In genomic region chr1:3597599-3597964, GRCh38 we compare ENCODE assay signal across 12 cellular contexts. TPM values are rescaled to one million over a fixed set of nuclear protein-coding genes. Genes with fewer than 3 reads are reported as not detected.
DNase-seq lines count a peak whose midpoint lies in the region; FAIRE-seq and TF ChIP-seq lines count a peak whose summit lies in the region.
"Had no signal": no experiment of that assay in that cellular context is flagged by ENCODE, and none has a peak within 500 bp of the region (broad histone marks: within the 10 kb centered on the region; RNA-seq: fewer than 3 reads in every experiment).

No MANE protein-coding gene starts in this region.

- no peak overlapping the region for H3K27ac Mint-ChIP-seq in dendritic cell treated with granulocyte-macrophage colony-stimulating factor and Interleukin-4, amounts not matched to agents 40 ng/mL and 50 ng/mL, for 4 days

- intact Hi-C loops in dendritic cell treated with granulocyte-macrophage colony-stimulating factor and Interleukin-4, amounts not matched to agents 40 ng/mL and 50 ng/mL, for 4 days (cut with micrococcal nuclease): no loop called here
- intact Hi-C loops in spleen (cut with DNase I; ENCODE audit: low total_unique reads): no loop called here

- peak; percentile 6 for DNase-seq in activated T-cell treated with anti-CD3 and anti-CD28 coated beads for 1 hour (ENCODE audit: low read depth)
- DNase-seq in activated T-cell treated with anti-CD3 and anti-CD28 coated beads for 4 hours: no peak
- peak; percentile 87 for DNase-seq in spleen
- no peak for DNase-seq in NCI-H128 (lab: John Stamatoyannopoulos, UW; ENCODE audit: unreplicated experiment)
- no peak for DNase-seq in GM12892 (ENCODE audit: insufficient read length)
- DNase-seq in NCI-H1048 (lab: John Stamatoyannopoulos, UW): no peak
- DNase-seq: left colon had no signal

- no peak for FAIRE-seq in GM12892 (lab: Jason Lieb, UNC)
- FAIRE-seq: TTC549 had no signal

- H3K9ac ChIP-seq in Loucy (ENCODE audit: low read depth, low read length, poor library complexity, severe bottlenecking): peak overlapping the region; percentile 72

- H3K9me3 Mint-ChIP-seq in dendritic cell treated with granulocyte-macrophage colony-stimulating factor and Interleukin-4, amounts not matched to agents 40 ng/mL and 50 ng/mL, for 4 days: no peaks in the 10 kb centered on the region

- peak overlapping the region; percentile 54 for H3K4me2 ChIP-seq in Loucy (ENCODE audit: low read depth, low read length, poor library complexity, severe bottlenecking)
- H3K4me2 ChIP-seq: smooth muscle cell had no signal

- H3K4me1 Mint-ChIP-seq in dendritic cell treated with granulocyte-macrophage colony-stimulating factor and Interleukin-4, amounts not matched to agents 40 ng/mL and 50 ng/mL, for 4 days (ENCODE audit: low read depth): peaks cover 27% of the 10 kb centered on the region

- no peak for TF ChIP-seq CTCF in Loucy (conservative IDR thresholded peaks at IDR 0.05; ENCODE audit: low read length)
- TF ChIP-seq CTCF in spleen (IDR thresholded peaks at IDR 0.05 in 8 of 11, conservative IDR thresholded peaks at IDR 0.05 in 3 of 11): no peak

- H3K9me3 ChIP-seq in Loucy (ENCODE audit: insufficient read depth, low read depth, low read length) (no peaks in the 10 kb centered on the region), spleen (no peaks in the 10 kb centered on the region)

- H3K79me2 ChIP-seq in Loucy (ENCODE audit: insufficient read depth, low read length): peaks cover 20% of the 10 kb centered on the region; the same call in 1 of the 2 replicates

- H3K36me3 Mint-ChIP-seq in dendritic cell treated with granulocyte-macrophage colony-stimulating factor and Interleukin-4, amounts not matched to agents 40 ng/mL and 50 ng/mL, for 4 days (ENCODE audit: low read depth): no peaks in the 10 kb centered on the region

- H3K9me2 ChIP-seq in Loucy (replicated peaks; ENCODE audit: low read depth, low read length): no peaks in the 10 kb centered on the region

- 9 to 20% (median 15%) methylated on average over 10 to 11 of the region's 11 CpGs for WGBS in spleen, 5 donors

- H3K36me3 ChIP-seq in Loucy (ENCODE audit: insufficient read depth, low read length) (no peaks in the 10 kb centered on the region), spleen (no peaks in the 10 kb centered on the region)

- H3K4me3 ChIP-seq in Loucy (ENCODE audit: low read length, poor library complexity, severe bottlenecking) (peak overlapping the region; percentile 63), spleen (peak overlapping the region in 4 of 8 donors; percentile 7 to 51 (median 11))
- H3K4me3 ChIP-seq: smooth muscle cell had no signal

- peak overlapping the region; percentile 35 for H3K4me3 Mint-ChIP-seq in dendritic cell treated with granulocyte-macrophage colony-stimulating factor and Interleukin-4, amounts not matched to agents 40 ng/mL and 50 ng/mL, for 4 days

- peaks cover 20% of the 10 kb centered on the region for H3K27me3 Mint-ChIP-seq in dendritic cell treated with granulocyte-macrophage colony-stimulating factor and Interleukin-4, amounts not matched to agents 40 ng/mL and 50 ng/mL, for 4 days

- no peaks in the 10 kb centered on the region for H4K20me1 ChIP-seq in Loucy (ENCODE audit: insufficient read depth, low read length, poor library complexity, severe bottlenecking)

- TF ChIP-seq POLR2A in spleen (IDR thresholded peaks at IDR 0.05): no peak
- no peak for TF ChIP-seq POLR2A in GM12892 (IDR thresholded peaks at IDR 0.05; ENCODE audit: low read depth, low read length)

- H2AFZ ChIP-seq in Loucy (ENCODE audit: low read length): no peak overlapping the region

- no peaks in the 10 kb centered on the region for H3F3A ChIP-seq in Loucy (ENCODE audit: low read depth)

- H3K4me1 ChIP-seq in Loucy (ENCODE audit: insufficient read depth, low read length, poor library complexity, severe bottlenecking) (peaks cover 44% of the 10 kb centered on the region), spleen (peaks cover 22 to 47% (median 35%) of the 10 kb centered on the region in 6 donors)

- no peaks in the 10 kb centered on the region for H3K27me3 ChIP-seq in Loucy (ENCODE audit: insufficient read depth, low read length, poor library complexity, severe bottlenecking)
- peaks cover 0 to 33% (median 4%) of the 10 kb centered on the region in 7 donors for H3K27me3 ChIP-seq in spleen (replicated peaks in 1 of 7)

- H3K27ac ChIP-seq in spleen: peak overlapping the region in 3 of 8 donors; percentile 3 to 51 (median 38)

RNA-seq across cellular contexts. Expression of gene MEGF6, which starts 13.7 kb away (rescaled TPM):
- 10 to 100 TPM in 6 of 7 donors, 1 to 10 TPM in 1; 8.7 to 39.5 (median 27.1) TPM for total RNA-seq in spleen
- polyA plus RNA-seq in spleen: 10 to 100 TPM in 2 of 3 donors, 1 to 10 TPM in 1; 8.8 to 16.5 (median 10.0) TPM
- polyA plus RNA-seq in GM12892 (2012; ENCODE audit: missing spikeins): 0.19 TPM

RNA-seq across cellular contexts. Expression of gene TPRG1L, which starts 27.2 kb away (rescaled TPM):
- total RNA-seq in spleen: 10 to 100 TPM; 23.7 to 45.9 (median 32.5) TPM
- 10 to 100 TPM; 19.9 to 35.7 (median 20.9) TPM for polyA plus RNA-seq in spleen
- polyA plus RNA-seq in GM12892 (2012; ENCODE audit: missing spikeins): 11.4 TPM

RNA-seq across cellular contexts. Expression of gene WRAP73, which starts 52.3 kb away (rescaled TPM):
- 10 to 100 TPM; 21.0 to 28.0 (median 26.4) TPM for total RNA-seq in spleen
- polyA plus RNA-seq in spleen: 10 to 100 TPM; 20.1 to 28.3 (median 24.2) TPM
- 18.5 TPM for polyA plus RNA-seq in GM12892 (2012; ENCODE audit: missing spikeins)

RNA-seq across cellular contexts. Expression of gene TP73, which starts 54.7 kb away (rescaled TPM):
- total RNA-seq in spleen: 1 to 10 TPM in 5 of 7 donors, under 1 TPM in 2; 0.63 to 4.3 (median 1.6) TPM
- under 1 TPM; 0.11 to 0.48 (median 0.21) TPM for polyA plus RNA-seq in spleen
- 5.7 TPM for polyA plus RNA-seq in GM12892 (2012; ENCODE audit: missing spikeins)
- total RNA-seq: fibroblast of lung had no signal
- polyA plus RNA-seq: fibroblast of lung, smooth muscle cell had no signal

Comparison
In these comparisons a context has a peak if more than half of its experiments do, and no peak if none do; other contexts are left out.
1. DNase-seq: peak in activated T-cell treated with anti-CD3 and anti-CD28 coated beads for 1 hour (single experiment) and spleen (single experiment); none in activated T-cell treated with anti-CD3 and anti-CD28 coated beads for 4 hours (single experiment), NCI-H128 (single experiment), GM12892 (single experiment) and NCI-H1048 (single experiment).